In genomic region chr5:134236820-134237219, GRCh38 we compare ENCODE assay signal across 28 cellular contexts.
"Had no signal": no experiment of that assay in that cellular context is flagged by ENCODE, and none has a peak within 500 bp of the region (broad histone marks: within the 10 kb centered on the region; RNA-seq: fewer than 3 reads in every experiment).

No MANE protein-coding gene starts in this region.

- H3K4me3 ChIP-seq: ascending aorta, body of pancreas had no signal

- H3K27me3 Mint-ChIP-seq: activated CD4-positive, alpha-beta memory T cell treated with anti-CD3 and anti-CD28 coated beads for 36 hours; central memory CD8-positive, alpha-beta T cell had no signal

- H3K27ac ChIP-seq: ascending aorta, body of pancreas, RWPE1 had no signal

- H3K36me3 Mint-ChIP-seq: activated CD4-positive, alpha-beta memory T cell treated with anti-CD3 and anti-CD28 coated beads for 36 hours; activated naive CD4-positive, alpha-beta T cell treated with anti-CD3 and anti-CD28 coated beads, Interleukin-2, amount 50 U/mL, for 72 hours had no signal

- H3K4me3 Mint-ChIP-seq: activated CD4-positive, alpha-beta memory T cell treated with anti-CD3 and anti-CD28 coated beads for 36 hours; activated CD4-positive, alpha-beta T cell treated with anti-CD3 and anti-CD28 coated beads, Interleukin-2, amount 10 ng/mL, durations not matched to agents 7 days and 5 days; activated naive CD8-positive, alpha-beta T cell treated with anti-CD3 and anti-CD28 coated beads, Interleukin-2, amount 50 U/mL, for 24 hours; activated T-cell treated with anti-CD3 and anti-CD28 coated beads, Interleukin-2, amount 50 U/mL, for 4 hours; central memory CD8-positive, alpha-beta T cell; T-helper 1 cell treated with Interleukin-12 subunit alpha and Interleukin-12 subunit beta and Interleukin-4 antibody, amounts not matched to agents 30 μg/mL and 1 μg/mL, for 36 hours had no signal

- H3K27ac Mint-ChIP-seq: activated CD4-positive, alpha-beta memory T cell treated with anti-CD3 and anti-CD28 coated beads for 36 hours; activated CD4-positive, alpha-beta T cell treated with anti-CD3 and anti-CD28 coated beads, Interleukin-2, amount 10 ng/mL, durations not matched to agents 7 days and 5 days; activated naive CD4-positive, alpha-beta T cell treated with anti-CD3 and anti-CD28 coated beads, Interleukin-2, amount 50 U/mL, for 72 hours; activated naive CD8-positive, alpha-beta T cell treated with anti-CD3 and anti-CD28 coated beads, Interleukin-2, amount 50 U/mL, for 24 hours; T-helper 1 cell treated with Interleukin-12 subunit alpha and Interleukin-12 subunit beta and Interleukin-4 antibody, amounts not matched to agents 30 μg/mL and 1 μg/mL, for 36 hours had no signal

- H3K4me1 Mint-ChIP-seq: activated CD4-positive, alpha-beta T cell treated with anti-CD3 and anti-CD28 coated beads, Interleukin-2, amount 10 ng/mL, durations not matched to agents 7 days and 5 days; activated naive CD8-positive, alpha-beta T cell treated with anti-CD3 and anti-CD28 coated beads, Interleukin-2, amount 50 U/mL, for 24 hours; central memory CD8-positive, alpha-beta T cell had no signal

- ATAC-seq: activated naive CD4-positive, alpha-beta T cell treated with anti-CD3 and anti-CD28 coated beads, Interleukin-2, amount 50 U/mL, for 72 hours; activated naive CD8-positive, alpha-beta T cell treated with anti-CD3 and anti-CD28 coated beads, Interleukin-2, amount 50 U/mL, for 24 hours; activated T-cell treated with anti-CD3 and anti-CD28 coated beads, Interleukin-2, amount 50 U/mL, for 4 hours; body of pancreas; Panc1 had no signal

- H3K9me3 ChIP-seq: ascending aorta, body of pancreas had no signal

- H3K27me3 ChIP-seq: ascending aorta, body of pancreas had no signal

- H3K36me3 ChIP-seq: ascending aorta had no signal

- H3K9me3 Mint-ChIP-seq: activated CD4-positive, alpha-beta memory T cell treated with anti-CD3 and anti-CD28 coated beads for 36 hours; activated CD4-positive, alpha-beta T cell treated with anti-CD3 and anti-CD28 coated beads, Interleukin-2, amount 10 ng/mL, durations not matched to agents 7 days and 5 days; activated naive CD4-positive, alpha-beta T cell treated with anti-CD3 and anti-CD28 coated beads, Interleukin-2, amount 50 U/mL, for 72 hours; activated naive CD8-positive, alpha-beta T cell treated with anti-CD3 and anti-CD28 coated beads, Interleukin-2, amount 50 U/mL, for 24 hours; activated T-cell treated with anti-CD3 and anti-CD28 coated beads, Interleukin-2, amount 50 U/mL, for 4 hours; central memory CD8-positive, alpha-beta T cell; T-helper 1 cell treated with Interleukin-12 subunit alpha and Interleukin-12 subunit beta and Interleukin-4 antibody, amounts not matched to agents 30 μg/mL and 1 μg/mL, for 36 hours had no signal

- DNase-seq: activated CD4-positive, alpha-beta memory T cell treated with anti-CD3 and anti-CD28 coated beads for 36 hours; activated CD4-positive, alpha-beta T cell treated with anti-CD3 and anti-CD28 coated beads, Interleukin-2, amount 10 ng/mL, durations not matched to agents 7 days and 5 days; activated CD4-positive, CD25-positive, alpha-beta regulatory T cell treated with anti-CD3 and anti-CD28 coated beads, Interleukin-2, amount 50 U/mL, for 72 hours; activated CD8-positive, alpha-beta memory T cell treated with anti-CD3 and anti-CD28 coated beads for 24 hours; activated effector memory CD4-positive, alpha-beta T cell treated with anti-CD3 and anti-CD28 coated beads, Interleukin-2, amount 50 U/mL, for 16 hours; activated naive CD4-positive, alpha-beta T cell treated with Interleukin-2 at 50 U/mL for 16 hours; activated naive CD8-positive, alpha-beta T cell treated with anti-CD3 and anti-CD28 coated beads, Interleukin-2, amount 50 U/mL, for 24 hours; activated T-cell treated with anti-CD3 and anti-CD28 coated beads, Interleukin-2, amount 50 U/mL, for 4 hours; amniotic stem cell; body of pancreas; KG1; NCI-H1048; NCI-H146; NCI-H187 treated with DMSO at 0.1 percent for 48 hours; NCI-H2171 treated with DMSO at 0.1 percent for 48 hours; NCI-H226; NCI-H510A; NCI-H526 treated with DMSO at 0.1 percent for 48 hours; NCI-H82; NK-92 treated with Interleukin-12 subunit alpha and Interleukin-12 subunit beta, amount 100 ng/mL, for 24 hours; OCI-M1; SHP77 treated with DMSO at 0.1 percent for 48 hours had no signal
